ENCODE assay signal across 6 cellular contexts in the genomic region with DNA sequence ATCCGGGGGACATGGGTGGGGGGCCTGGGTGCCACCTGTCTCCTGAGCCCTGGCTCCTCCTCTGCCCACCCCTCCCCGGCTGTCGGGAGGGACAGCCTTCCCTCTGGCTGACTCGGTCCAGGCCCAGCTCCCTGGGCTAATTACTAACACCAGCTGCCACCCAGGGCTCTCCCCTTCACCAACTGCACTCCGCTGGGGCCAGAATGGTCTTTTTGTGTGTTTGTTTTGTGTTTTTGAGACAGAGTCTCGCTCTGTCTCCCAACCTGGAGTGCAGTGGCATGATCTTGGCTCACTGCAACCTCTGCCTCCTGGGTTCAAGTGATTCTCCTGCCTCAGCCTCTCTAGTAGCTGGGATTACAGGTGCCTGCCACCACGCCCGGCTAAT.
DNase-seq lines count a peak whose midpoint lies in the region; ATAC-seq lines count a peak whose summit lies in the region.
"Not testable (repeated sequence)": the region's sequence is repeated elsewhere in the genome, so short reads cannot be mapped to it uniquely, and the experiment has no call there.

No MANE protein-coding gene starts in this region.

- H3K4me2 ChIP-seq in BLaER1 treated with 17β-estradiol and CSF1 and Interleukin-3, amounts not matched to agents 10 nM and 100 nM = peak overlapping the region; percentile 44 to 71 (median 66); a peak in 19 of 22 replicates

- peaks cover 9 to 55% (median 40%) of the 10 kb centered on the region in 11 experiments; a peak in 20 of 22 replicates for H3K36me3 ChIP-seq in BLaER1 treated with 17β-estradiol and CSF1 and Interleukin-3, amounts not matched to agents 10 nM and 100 nM

- H4K20me1 ChIP-seq in BLaER1 treated with 17β-estradiol and CSF1 and Interleukin-3, amounts not matched to agents 10 nM and 100 nM = not testable (repeated sequence)

- H3K9me3 Mint-ChIP-seq in activated T-cell treated with anti-CD3 and anti-CD28 coated beads, Interleukin-2, amount 50 U/mL, for 24 hours; stimulated activated naive B cell treated with anti-CD40 and anti-IgM and Interleukin-4, amounts not matched to agents 10 μg/mL and 1 μg/mL and 100 μg/mL, for 72 hours: not testable (repeated sequence)

- peaks cover 44% of the 10 kb centered on the region for H3K36me3 Mint-ChIP-seq in activated T-cell treated with anti-CD3 and anti-CD28 coated beads, Interleukin-2, amount 50 U/mL, for 24 hours (ENCODE audit: low read depth)
- H3K36me3 Mint-ChIP-seq in stimulated activated naive B cell treated with anti-CD40 and anti-IgM and Interleukin-4, amounts not matched to agents 10 μg/mL and 1 μg/mL and 100 μg/mL, for 72 hours = peaks cover 26 to 30% of the 10 kb centered on the region in 2 donors

- H3K4me1 Mint-ChIP-seq in activated T-cell treated with anti-CD3 and anti-CD28 coated beads, Interleukin-2, amount 50 U/mL, for 24 hours (ENCODE audit: low read depth) = peaks cover 14% of the 10 kb centered on the region
- H3K4me1 Mint-ChIP-seq in stimulated activated naive B cell treated with anti-CD40 and anti-IgM and Interleukin-4, amounts not matched to agents 10 μg/mL and 1 μg/mL and 100 μg/mL, for 72 hours = peaks cover 5 to 14% of the 10 kb centered on the region in 2 donors

- H3K4me3 ChIP-seq in BLaER1 treated with 17β-estradiol and CSF1 and Interleukin-3, amounts not matched to agents 10 nM and 100 nM = not testable (repeated sequence)

- H3K4me3 Mint-ChIP-seq in activated T-cell treated with anti-CD3 and anti-CD28 coated beads, Interleukin-2, amount 50 U/mL, for 24 hours; stimulated activated naive B cell treated with anti-CD40 and anti-IgM and Interleukin-4, amounts not matched to agents 10 μg/mL and 1 μg/mL and 100 μg/mL, for 72 hours: not testable (repeated sequence)

- peak overlapping the region in 6 of 11 experiments; percentile 22 to 64 (median 58); a peak in 9 of 22 replicates for H3K27ac ChIP-seq in BLaER1 treated with 17β-estradiol and CSF1 and Interleukin-3, amounts not matched to agents 10 nM and 100 nM

- DNase-seq in NCI-H82 (lab: John Stamatoyannopoulos, UW) (peak; percentile 30), ecto neural progenitor cell (ENCODE audit: low spot score) (peak; percentile 37), sciatic nerve (ENCODE audit: low spot score) (peak; percentile 15)
- DNase-seq in activated T-cell treated with anti-CD3 and anti-CD28 coated beads, Interleukin-2, amount 50 U/mL, for 24 hours = peak; percentile 17
- not testable (repeated sequence) for DNase-seq in stimulated activated naive B cell treated with anti-CD40 and anti-IgM and Interleukin-4, amounts not matched to agents 10 μg/mL and 1 μg/mL and 100 μg/mL, for 72 hours

- not testable (repeated sequence) for H3K9me3 ChIP-seq in BLaER1 treated with 17β-estradiol and CSF1 and Interleukin-3, amounts not matched to agents 10 nM and 100 nM (replicated peaks in 1 of 11)

- peaks cover 53 to 74% (median 64%) of the 10 kb centered on the region in 10 experiments for H3K4me1 ChIP-seq in BLaER1 treated with 17β-estradiol and CSF1 and Interleukin-3, amounts not matched to agents 10 nM and 100 nM

- H3K9ac ChIP-seq in BLaER1 treated with 17β-estradiol and CSF1 and Interleukin-3, amounts not matched to agents 10 nM and 100 nM = peak overlapping the region in 3 of 11 experiments; percentile 38 to 44 (median 41); a peak in 2 of 22 replicates

- ATAC-seq in sciatic nerve; stimulated activated naive B cell treated with anti-CD40 and anti-IgM and Interleukin-4, amounts not matched to agents 10 μg/mL and 1 μg/mL and 100 μg/mL, for 72 hours (replicated peaks): not testable (repeated sequence)

- not testable (repeated sequence) for H3K27ac Mint-ChIP-seq in activated T-cell treated with anti-CD3 and anti-CD28 coated beads, Interleukin-2, amount 50 U/mL, for 24 hours
- peak overlapping the region; percentile 37 for H3K27ac Mint-ChIP-seq in stimulated activated naive B cell treated with anti-CD40 and anti-IgM and Interleukin-4, amounts not matched to agents 10 μg/mL and 1 μg/mL and 100 μg/mL, for 72 hours

- not testable (repeated sequence) for H3K27me3 Mint-ChIP-seq in activated T-cell treated with anti-CD3 and anti-CD28 coated beads, Interleukin-2, amount 50 U/mL, for 24 hours; stimulated activated naive B cell treated with anti-CD40 and anti-IgM and Interleukin-4, amounts not matched to agents 10 μg/mL and 1 μg/mL and 100 μg/mL, for 72 hours

- intact Hi-C loops in sciatic nerve (cut with DNase I) = not testable (repeated sequence)

- not testable (repeated sequence) for H3K27me3 ChIP-seq in BLaER1 treated with 17β-estradiol and CSF1 and Interleukin-3, amounts not matched to agents 10 nM and 100 nM
